1 cellular context compared by ENCODE assay signal in genomic region chr4:174381419-174381818, GRCh38.
TF ChIP-seq lines count a peak whose summit lies in the region.

No MANE protein-coding gene starts in this region.

TF ChIP-seq in K562, 482 proteins besides CTCF, POLR2A, EP300 and RAD21 (continued from another document and continues in another):
- TF ChIP-seq, protein P1, sequence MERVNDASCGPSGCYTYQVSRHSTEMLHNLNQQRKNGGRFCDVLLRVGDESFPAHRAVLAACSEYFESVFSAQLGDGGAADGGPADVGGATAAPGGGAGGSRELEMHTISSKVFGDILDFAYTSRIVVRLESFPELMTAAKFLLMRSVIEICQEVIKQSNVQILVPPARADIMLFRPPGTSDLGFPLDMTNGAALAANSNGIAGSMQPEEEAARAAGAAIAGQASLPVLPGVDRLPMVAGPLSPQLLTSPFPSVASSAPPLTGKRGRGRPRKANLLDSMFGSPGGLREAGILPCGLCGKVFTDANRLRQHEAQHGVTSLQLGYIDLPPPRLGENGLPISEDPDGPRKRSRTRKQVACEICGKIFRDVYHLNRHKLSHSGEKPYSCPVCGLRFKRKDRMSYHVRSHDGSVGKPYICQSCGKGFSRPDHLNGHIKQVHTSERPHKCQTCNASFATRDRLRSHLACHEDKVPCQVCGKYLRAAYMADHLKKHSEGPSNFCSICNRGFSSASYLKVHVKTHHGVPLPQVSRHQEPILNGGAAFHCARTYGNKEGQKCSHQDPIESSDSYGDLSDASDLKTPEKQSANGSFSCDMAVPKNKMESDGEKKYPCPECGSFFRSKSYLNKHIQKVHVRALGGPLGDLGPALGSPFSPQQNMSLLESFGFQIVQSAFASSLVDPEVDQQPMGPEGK (CRISPR knock-in tag; IDR thresholded peaks at IDR 0.05; ENCODE audit: borderline replicate concordance): no peak
- TF ChIP-seq CHD2 (IDR thresholded peaks at IDR 0.05; ENCODE audit: low read depth, low read length) (no peak), TCF7 (IDR thresholded peaks at IDR 0.05; ENCODE audit: borderline replicate concordance) (no peak), ZNF124 (CRISPR knock-in tag; IDR thresholded peaks at IDR 0.05) (no peak), E2F3 (CRISPR knock-in tag; IDR thresholded peaks at IDR 0.05) (0 out of 2 replicates have a peak, but pooled peaks have one; percentile 61), HMGN3 (IDR thresholded peaks at IDR 0.05; ENCODE audit: borderline replicate concordance, extremely low read depth, insufficient read length, low read depth, low read length) (no peak), CHD1 (IDR thresholded peaks at IDR 0.05; ENCODE audit: low read length) (no peak), BCOR (IDR thresholded peaks at IDR 0.05) (no peak), ZNF175 (CRISPR knock-in tag; IDR thresholded peaks at IDR 0.05; ENCODE audit: low read depth) (peak; percentile 45; the same call in 1 of the 2 replicates), POLR2B (IDR thresholded peaks at IDR 0.05; ENCODE audit: low read depth, partially characterized antibody) (no peak), ELF2 (CRISPR knock-in tag; IDR thresholded peaks at IDR 0.05) (no peak), HSF4 (CRISPR knock-in tag; IDR thresholded peaks at IDR 0.05; ENCODE audit: borderline replicate concordance) (0 out of 2 replicates have a peak, but pooled peaks have one; percentile 59), ZNF79 (CRISPR knock-in tag; IDR thresholded peaks at IDR 0.05; ENCODE audit: low read depth) (no peak), TAF9B (IDR thresholded peaks at IDR 0.05; ENCODE audit: partially characterized antibody) (no peak), KLF10 (CRISPR knock-in tag; IDR thresholded peaks at IDR 0.05) (no peak), ZNF24 (IDR thresholded peaks at IDR 0.05) (no peak), BDP1 (IDR thresholded peaks at IDR 0.05; ENCODE audit: insufficient read depth, insufficient read length) (no peak), SMARCC2 (IDR thresholded peaks at IDR 0.05; ENCODE audit: low read depth) (no peak), CEBPB (tag; IDR thresholded peaks at IDR 0.05) (no peak), HDAC6 (IDR thresholded peaks at IDR 0.05; ENCODE audit: low read depth, low read length) (no peak), CEBPZ (IDR thresholded peaks at IDR 0.05; ENCODE audit: borderline replicate concordance, low read depth, low read length) (no peak), NCOA4 (IDR thresholded peaks at IDR 0.05; ENCODE audit: partially characterized antibody) (no peak), TCF15 (CRISPR knock-in tag; IDR thresholded peaks at IDR 0.05) (no peak), HDAC2 (IDR thresholded peaks at IDR 0.05) (no peak), YBX1 (IDR thresholded peaks at IDR 0.05) (no peak), TRIM24 (IDR thresholded peaks at IDR 0.05) (no peak), OTX1 (CRISPR knock-in tag; IDR thresholded peaks at IDR 0.05) (0 out of 2 replicates have a peak, but pooled peaks have one; percentile 23), TAF7 (tag; IDR thresholded peaks at IDR 0.05) (no peak), ZNF699 (CRISPR knock-in tag; IDR thresholded peaks at IDR 0.05; ENCODE audit: insufficient replicate concordance) (no peak), HES1 (IDR thresholded peaks at IDR 0.05; ENCODE audit: low read depth) (no peak), ZNF239 (CRISPR knock-in tag; IDR thresholded peaks at IDR 0.05) (peak; percentile 69), ZNF561 (CRISPR knock-in tag; conservative IDR thresholded peaks at IDR 0.05) (no peak), ZNF778 (CRISPR knock-in tag; IDR thresholded peaks at IDR 0.05) (no peak), TAL1 (IDR thresholded peaks at IDR 0.05) (no peak), L3MBTL2 (IDR thresholded peaks at IDR 0.05) (no peak), SRSF9 (IDR thresholded peaks at IDR 0.05; ENCODE audit: borderline replicate concordance, low read depth, low read length) (no peak), ESRRA (IDR thresholded peaks at IDR 0.05; ENCODE audit: borderline replicate concordance, low read depth) (0 out of 2 replicates have a peak, but pooled peaks have one; percentile 37), TAF15 (IDR thresholded peaks at IDR 0.05; ENCODE audit: low read depth, low read length) (no peak), FOXK2 (conservative IDR thresholded peaks at IDR 0.05 in 1 of 2, IDR thresholded peaks at IDR 0.05 in 1 of 2; ENCODE audit: low read depth in 2 of 2) (no peak), NONO (IDR thresholded peaks at IDR 0.05; ENCODE audit: low read depth in 2 of 2, low read length in 1 of 2) (no peak), CEBPG (CRISPR knock-in tag; IDR thresholded peaks at IDR 0.05) (no peak), CEBPG (tag; conservative IDR thresholded peaks at IDR 0.05 in 1 of 2, IDR thresholded peaks at IDR 0.05 in 1 of 2) (no peak), SOX6 (IDR thresholded peaks at IDR 0.05) (no peak), RB1 (IDR thresholded peaks at IDR 0.05; ENCODE audit: low read depth) (no peak), USF2 (CRISPR knock-in tag; IDR thresholded peaks at IDR 0.05) (no peak)
- TF ChIP-seq, protein P2, sequence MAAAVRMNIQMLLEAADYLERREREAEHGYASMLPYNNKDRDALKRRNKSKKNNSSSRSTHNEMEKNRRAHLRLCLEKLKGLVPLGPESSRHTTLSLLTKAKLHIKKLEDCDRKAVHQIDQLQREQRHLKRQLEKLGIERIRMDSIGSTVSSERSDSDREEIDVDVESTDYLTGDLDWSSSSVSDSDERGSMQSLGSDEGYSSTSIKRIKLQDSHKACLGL (CRISPR knock-in tag; IDR thresholded peaks at IDR 0.05; ENCODE audit: borderline replicate concordance, poor library complexity, severe bottlenecking): no peak
- TF ChIP-seq, protein P3, sequence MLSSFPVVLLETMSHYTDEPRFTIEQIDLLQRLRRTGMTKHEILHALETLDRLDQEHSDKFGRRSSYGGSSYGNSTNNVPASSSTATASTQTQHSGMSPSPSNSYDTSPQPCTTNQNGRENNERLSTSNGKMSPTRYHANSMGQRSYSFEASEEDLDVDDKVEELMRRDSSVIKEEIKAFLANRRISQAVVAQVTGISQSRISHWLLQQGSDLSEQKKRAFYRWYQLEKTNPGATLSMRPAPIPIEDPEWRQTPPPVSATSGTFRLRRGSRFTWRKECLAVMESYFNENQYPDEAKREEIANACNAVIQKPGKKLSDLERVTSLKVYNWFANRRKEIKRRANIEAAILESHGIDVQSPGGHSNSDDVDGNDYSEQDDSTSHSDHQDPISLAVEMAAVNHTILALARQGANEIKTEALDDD (IDR thresholded peaks at IDR 0.05): no peak
- TF ChIP-seq, protein P4, sequence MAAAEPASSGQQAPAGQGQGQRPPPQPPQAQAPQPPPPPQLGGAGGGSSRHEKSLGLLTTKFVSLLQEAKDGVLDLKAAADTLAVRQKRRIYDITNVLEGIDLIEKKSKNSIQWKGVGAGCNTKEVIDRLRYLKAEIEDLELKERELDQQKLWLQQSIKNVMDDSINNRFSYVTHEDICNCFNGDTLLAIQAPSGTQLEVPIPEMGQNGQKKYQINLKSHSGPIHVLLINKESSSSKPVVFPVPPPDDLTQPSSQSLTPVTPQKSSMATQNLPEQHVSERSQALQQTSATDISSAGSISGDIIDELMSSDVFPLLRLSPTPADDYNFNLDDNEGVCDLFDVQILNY (CRISPR knock-in tag; IDR thresholded peaks at IDR 0.05): no peak
- TF ChIP-seq, protein P5, sequence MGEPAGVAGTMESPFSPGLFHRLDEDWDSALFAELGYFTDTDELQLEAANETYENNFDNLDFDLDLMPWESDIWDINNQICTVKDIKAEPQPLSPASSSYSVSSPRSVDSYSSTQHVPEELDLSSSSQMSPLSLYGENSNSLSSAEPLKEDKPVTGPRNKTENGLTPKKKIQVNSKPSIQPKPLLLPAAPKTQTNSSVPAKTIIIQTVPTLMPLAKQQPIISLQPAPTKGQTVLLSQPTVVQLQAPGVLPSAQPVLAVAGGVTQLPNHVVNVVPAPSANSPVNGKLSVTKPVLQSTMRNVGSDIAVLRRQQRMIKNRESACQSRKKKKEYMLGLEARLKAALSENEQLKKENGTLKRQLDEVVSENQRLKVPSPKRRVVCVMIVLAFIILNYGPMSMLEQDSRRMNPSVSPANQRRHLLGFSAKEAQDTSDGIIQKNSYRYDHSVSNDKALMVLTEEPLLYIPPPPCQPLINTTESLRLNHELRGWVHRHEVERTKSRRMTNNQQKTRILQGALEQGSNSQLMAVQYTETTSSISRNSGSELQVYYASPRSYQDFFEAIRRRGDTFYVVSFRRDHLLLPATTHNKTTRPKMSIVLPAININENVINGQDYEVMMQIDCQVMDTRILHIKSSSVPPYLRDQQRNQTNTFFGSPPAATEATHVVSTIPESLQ (CRISPR knock-in tag; IDR thresholded peaks at IDR 0.05): no peak
- TF ChIP-seq, protein P6, sequence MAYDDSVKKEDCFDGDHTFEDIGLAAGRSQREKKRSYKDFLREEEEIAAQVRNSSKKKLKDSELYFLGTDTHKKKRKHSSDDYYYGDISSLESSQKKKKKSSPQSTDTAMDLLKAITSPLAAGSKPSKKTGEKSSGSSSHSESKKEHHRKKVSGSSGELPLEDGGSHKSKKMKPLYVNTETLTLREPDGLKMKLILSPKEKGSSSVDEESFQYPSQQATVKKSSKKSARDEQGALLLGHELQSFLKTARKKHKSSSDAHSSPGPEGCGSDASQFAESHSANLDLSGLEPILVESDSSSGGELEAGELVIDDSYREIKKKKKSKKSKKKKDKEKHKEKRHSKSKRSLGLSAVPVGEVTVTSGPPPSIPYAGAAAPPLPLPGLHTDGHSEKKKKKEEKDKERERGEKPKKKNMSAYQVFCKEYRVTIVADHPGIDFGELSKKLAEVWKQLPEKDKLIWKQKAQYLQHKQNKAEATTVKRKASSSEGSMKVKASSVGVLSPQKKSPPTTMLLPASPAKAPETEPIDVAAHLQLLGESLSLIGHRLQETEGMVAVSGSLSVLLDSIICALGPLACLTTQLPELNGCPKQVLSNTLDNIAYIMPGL (CRISPR knock-in tag; IDR thresholded peaks at IDR 0.05): no peak
- TF ChIP-seq, protein P7, sequence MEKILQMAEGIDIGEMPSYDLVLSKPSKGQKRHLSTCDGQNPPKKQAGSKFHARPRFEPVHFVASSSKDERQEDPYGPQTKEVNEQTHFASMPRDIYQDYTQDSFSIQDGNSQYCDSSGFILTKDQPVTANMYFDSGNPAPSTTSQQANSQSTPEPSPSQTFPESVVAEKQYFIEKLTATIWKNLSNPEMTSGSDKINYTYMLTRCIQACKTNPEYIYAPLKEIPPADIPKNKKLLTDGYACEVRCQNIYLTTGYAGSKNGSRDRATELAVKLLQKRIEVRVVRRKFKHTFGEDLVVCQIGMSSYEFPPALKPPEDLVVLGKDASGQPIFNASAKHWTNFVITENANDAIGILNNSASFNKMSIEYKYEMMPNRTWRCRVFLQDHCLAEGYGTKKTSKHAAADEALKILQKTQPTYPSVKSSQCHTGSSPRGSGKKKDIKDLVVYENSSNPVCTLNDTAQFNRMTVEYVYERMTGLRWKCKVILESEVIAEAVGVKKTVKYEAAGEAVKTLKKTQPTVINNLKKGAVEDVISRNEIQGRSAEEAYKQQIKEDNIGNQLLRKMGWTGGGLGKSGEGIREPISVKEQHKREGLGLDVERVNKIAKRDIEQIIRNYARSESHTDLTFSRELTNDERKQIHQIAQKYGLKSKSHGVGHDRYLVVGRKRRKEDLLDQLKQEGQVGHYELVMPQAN (IDR thresholded peaks at IDR 0.05; ENCODE audit: borderline replicate concordance): no peak
- TF ChIP-seq, protein P8, sequence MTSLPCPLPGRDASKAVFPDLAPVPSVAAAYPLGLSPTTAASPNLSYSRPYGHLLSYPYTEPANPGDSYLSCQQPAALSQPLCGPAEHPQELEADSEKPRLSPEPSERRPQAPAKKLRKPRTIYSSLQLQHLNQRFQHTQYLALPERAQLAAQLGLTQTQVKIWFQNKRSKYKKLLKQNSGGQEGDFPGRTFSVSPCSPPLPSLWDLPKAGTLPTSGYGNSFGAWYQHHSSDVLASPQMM (CRISPR knock-in tag; IDR thresholded peaks at IDR 0.05): no peak
